1 cellular context compared by ENCODE assay signal in the genomic region with DNA sequence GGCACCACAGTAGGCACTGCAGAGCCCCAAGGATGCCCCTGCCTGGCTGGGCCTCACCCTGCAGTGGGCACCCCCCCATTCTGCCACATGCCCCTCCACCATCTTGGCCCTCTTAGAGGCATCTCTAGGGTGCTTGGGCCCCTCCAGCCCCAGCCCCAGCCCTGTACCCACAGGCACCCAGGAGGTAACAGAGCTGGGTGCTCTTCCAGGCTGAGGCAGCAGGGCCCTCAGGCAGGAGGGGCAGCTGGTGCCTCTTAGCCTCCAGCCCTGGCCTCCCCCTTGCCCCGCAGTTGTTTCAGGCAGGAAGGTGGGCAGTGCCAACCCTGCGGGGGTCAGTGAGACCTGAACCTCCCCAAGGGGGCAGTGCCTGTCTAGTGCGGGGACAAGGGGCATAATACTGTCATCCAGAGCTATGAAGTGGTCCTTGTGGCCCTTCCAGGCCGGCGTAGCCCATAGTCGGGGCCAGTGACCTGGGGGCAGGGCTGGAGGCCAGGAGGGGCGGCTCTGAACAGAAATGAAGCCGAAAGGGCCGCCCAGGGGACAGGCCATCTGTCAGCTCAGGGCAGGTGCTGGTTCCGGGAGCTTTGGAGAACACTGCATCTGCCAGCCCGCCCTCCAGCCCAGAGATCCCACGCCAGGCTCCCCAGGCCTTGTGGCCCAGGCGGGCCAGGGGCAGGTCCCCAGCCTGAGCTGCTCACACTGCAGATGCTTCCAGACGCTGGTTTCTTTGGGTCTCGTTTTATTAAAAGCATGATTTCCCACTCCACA.
TF ChIP-seq lines count a peak whose summit lies in the region.

No MANE protein-coding gene starts in this region.

TF ChIP-seq in HepG2, 621 proteins besides CTCF, POLR2A, EP300 and RAD21:
- TF ChIP-seq AGO1 (IDR thresholded peaks at IDR 0.05; ENCODE audit: low read depth, low read length, poor library complexity, severe bottlenecking) = peak; percentile 86
- no peak for TF ChIP-seq MAFG (CRISPR knock-in tag; IDR thresholded peaks at IDR 0.05)
- TF ChIP-seq PLRG1 (conservative IDR thresholded peaks at IDR 0.05) = no peak
- 0 out of 2 replicates have a peak, but pooled peaks have one; percentile 90 for TF ChIP-seq AKAP8 (CRISPR knock-in tag; IDR thresholded peaks at IDR 0.05)
- TF ChIP-seq SMYD3 (CRISPR knock-in tag; IDR thresholded peaks at IDR 0.05) = no peak
- no peak for TF ChIP-seq SOX13 (IDR thresholded peaks at IDR 0.05)
- TF ChIP-seq SOX13 (CRISPR knock-in tag; conservative IDR thresholded peaks at IDR 0.05 in 1 of 2, IDR thresholded peaks at IDR 0.05 in 1 of 2) = no peak
- TF ChIP-seq ZBTB1 (CRISPR knock-in tag; IDR thresholded peaks at IDR 0.05; ENCODE audit: borderline replicate concordance) = no peak
- no peak for TF ChIP-seq ZNF883 (CRISPR knock-in tag; IDR thresholded peaks at IDR 0.05; ENCODE audit: not compliant biosample characterization)
- TF ChIP-seq ZNF329 (CRISPR knock-in tag; IDR thresholded peaks at IDR 0.05; ENCODE audit: low read depth) = no peak
- TF ChIP-seq ZC3H13 (CRISPR knock-in tag; IDR thresholded peaks at IDR 0.05) = no peak
- no peak for TF ChIP-seq SMC3 (IDR thresholded peaks at IDR 0.05; ENCODE audit: low read length)
- TF ChIP-seq, protein P1, sequence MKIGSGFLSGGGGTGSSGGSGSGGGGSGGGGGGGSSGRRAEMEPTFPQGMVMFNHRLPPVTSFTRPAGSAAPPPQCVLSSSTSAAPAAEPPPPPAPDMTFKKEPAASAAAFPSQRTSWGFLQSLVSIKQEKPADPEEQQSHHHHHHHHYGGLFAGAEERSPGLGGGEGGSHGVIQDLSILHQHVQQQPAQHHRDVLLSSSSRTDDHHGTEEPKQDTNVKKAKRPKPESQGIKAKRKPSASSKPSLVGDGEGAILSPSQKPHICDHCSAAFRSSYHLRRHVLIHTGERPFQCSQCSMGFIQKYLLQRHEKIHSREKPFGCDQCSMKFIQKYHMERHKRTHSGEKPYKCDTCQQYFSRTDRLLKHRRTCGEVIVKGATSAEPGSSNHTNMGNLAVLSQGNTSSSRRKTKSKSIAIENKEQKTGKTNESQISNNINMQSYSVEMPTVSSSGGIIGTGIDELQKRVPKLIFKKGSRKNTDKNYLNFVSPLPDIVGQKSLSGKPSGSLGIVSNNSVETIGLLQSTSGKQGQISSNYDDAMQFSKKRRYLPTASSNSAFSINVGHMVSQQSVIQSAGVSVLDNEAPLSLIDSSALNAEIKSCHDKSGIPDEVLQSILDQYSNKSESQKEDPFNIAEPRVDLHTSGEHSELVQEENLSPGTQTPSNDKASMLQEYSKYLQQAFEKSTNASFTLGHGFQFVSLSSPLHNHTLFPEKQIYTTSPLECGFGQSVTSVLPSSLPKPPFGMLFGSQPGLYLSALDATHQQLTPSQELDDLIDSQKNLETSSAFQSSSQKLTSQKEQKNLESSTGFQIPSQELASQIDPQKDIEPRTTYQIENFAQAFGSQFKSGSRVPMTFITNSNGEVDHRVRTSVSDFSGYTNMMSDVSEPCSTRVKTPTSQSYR (CRISPR knock-in tag; IDR thresholded peaks at IDR 0.05; ENCODE audit: borderline replicate concordance) = no peak
- no peak for TF ChIP-seq ETV6 (CRISPR knock-in tag; conservative IDR thresholded peaks at IDR 0.05)
- no peak for TF ChIP-seq ZZZ3 (CRISPR knock-in tag; IDR thresholded peaks at IDR 0.05; ENCODE audit: borderline replicate concordance)
- TF ChIP-seq, protein P2, sequence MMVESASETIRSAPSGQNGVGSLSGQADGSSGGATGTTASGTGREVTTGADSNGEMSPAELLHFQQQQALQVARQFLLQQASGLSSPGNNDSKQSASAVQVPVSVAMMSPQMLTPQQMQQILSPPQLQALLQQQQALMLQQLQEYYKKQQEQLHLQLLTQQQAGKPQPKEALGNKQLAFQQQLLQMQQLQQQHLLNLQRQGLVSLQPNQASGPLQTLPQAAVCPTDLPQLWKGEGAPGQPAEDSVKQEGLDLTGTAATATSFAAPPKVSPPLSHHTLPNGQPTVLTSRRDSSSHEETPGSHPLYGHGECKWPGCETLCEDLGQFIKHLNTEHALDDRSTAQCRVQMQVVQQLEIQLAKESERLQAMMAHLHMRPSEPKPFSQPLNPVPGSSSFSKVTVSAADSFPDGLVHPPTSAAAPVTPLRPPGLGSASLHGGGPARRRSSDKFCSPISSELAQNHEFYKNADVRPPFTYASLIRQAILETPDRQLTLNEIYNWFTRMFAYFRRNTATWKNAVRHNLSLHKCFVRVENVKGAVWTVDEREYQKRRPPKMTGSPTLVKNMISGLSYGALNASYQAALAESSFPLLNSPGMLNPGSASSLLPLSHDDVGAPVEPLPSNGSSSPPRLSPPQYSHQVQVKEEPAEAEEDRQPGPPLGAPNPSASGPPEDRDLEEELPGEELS (CRISPR knock-in tag; IDR thresholded peaks at IDR 0.05) = no peak
- TF ChIP-seq, protein P3, sequence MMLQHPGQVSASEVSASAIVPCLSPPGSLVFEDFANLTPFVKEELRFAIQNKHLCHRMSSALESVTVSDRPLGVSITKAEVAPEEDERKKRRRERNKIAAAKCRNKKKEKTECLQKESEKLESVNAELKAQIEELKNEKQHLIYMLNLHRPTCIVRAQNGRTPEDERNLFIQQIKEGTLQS (CRISPR knock-in tag; IDR thresholded peaks at IDR 0.05) = no peak
- TF ChIP-seq ZNF296 (CRISPR knock-in tag; conservative IDR thresholded peaks at IDR 0.05) = no peak
- TF ChIP-seq XRCC5 (optimal IDR thresholded peaks at IDR 0.05; ENCODE audit: low read length) = no peak
- TF ChIP-seq, protein P4, sequence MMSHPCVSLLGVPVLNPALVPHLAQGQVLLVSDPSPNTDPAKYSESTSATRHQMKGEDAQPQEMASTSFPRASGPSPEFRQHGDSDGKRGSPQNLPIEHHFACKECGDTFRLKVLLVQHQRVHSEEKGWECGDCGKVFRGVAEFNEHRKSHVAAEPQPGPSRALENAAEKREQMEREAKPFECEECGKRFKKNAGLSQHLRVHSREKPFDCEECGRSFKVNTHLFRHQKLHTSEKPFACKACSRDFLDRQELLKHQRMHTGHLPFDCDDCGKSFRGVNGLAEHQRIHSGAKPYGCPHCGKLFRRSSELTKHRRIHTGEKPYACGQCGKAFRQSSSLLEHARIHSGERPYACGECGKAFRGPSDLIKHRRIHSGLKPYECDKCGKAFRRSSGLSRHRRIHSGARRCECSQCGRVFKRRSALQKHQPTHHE (CRISPR knock-in tag; IDR thresholded peaks at IDR 0.05; ENCODE audit: borderline replicate concordance) = no peak
- TF ChIP-seq, protein P5, sequence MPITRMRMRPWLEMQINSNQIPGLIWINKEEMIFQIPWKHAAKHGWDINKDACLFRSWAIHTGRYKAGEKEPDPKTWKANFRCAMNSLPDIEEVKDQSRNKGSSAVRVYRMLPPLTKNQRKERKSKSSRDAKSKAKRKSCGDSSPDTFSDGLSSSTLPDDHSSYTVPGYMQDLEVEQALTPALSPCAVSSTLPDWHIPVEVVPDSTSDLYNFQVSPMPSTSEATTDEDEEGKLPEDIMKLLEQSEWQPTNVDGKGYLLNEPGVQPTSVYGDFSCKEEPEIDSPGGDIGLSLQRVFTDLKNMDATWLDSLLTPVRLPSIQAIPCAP (CRISPR knock-in tag; IDR thresholded peaks at IDR 0.05; ENCODE audit: low read depth) = no peak
- no peak for TF ChIP-seq FOXO1 (CRISPR knock-in tag; IDR thresholded peaks at IDR 0.05)
- 0 out of 2 replicates have a peak, but pooled peaks have one; percentile 55 for TF ChIP-seq PCBP1 (IDR thresholded peaks at IDR 0.05; ENCODE audit: borderline replicate concordance, low read depth, low read length)
- TF ChIP-seq FOXC1 (CRISPR knock-in tag; IDR thresholded peaks at IDR 0.05; ENCODE audit: borderline replicate concordance) = no peak
- no peak for TF ChIP-seq ZNF337 (CRISPR knock-in tag; IDR thresholded peaks at IDR 0.05; ENCODE audit: borderline replicate concordance, low read depth)
- no peak for TF ChIP-seq YY1 (IDR thresholded peaks at IDR 0.05; ENCODE audit: insufficient read depth, insufficient replicate concordance, low read depth, low read length)
- TF ChIP-seq HMG20A (CRISPR knock-in tag; IDR thresholded peaks at IDR 0.05; ENCODE audit: borderline replicate concordance) = no peak
- TF ChIP-seq ZNF326 (CRISPR knock-in tag; IDR thresholded peaks at IDR 0.05; ENCODE audit: borderline replicate concordance) = peak; percentile 91
- TF ChIP-seq ZMYM3 (CRISPR knock-in tag; IDR thresholded peaks at IDR 0.05) = no peak
- TF ChIP-seq RCOR2 (CRISPR knock-in tag; IDR thresholded peaks at IDR 0.05) = no peak
- no peak for TF ChIP-seq TP53 (CRISPR knock-in tag; conservative IDR thresholded peaks at IDR 0.05)
- no peak for TF ChIP-seq PHF8 (CRISPR knock-in tag; IDR thresholded peaks at IDR 0.05)
- no peak for TF ChIP-seq SRSF9 (IDR thresholded peaks at IDR 0.05; ENCODE audit: borderline replicate concordance, insufficient read depth, low read depth, low read length, poor library complexity, severe bottlenecking)
- no peak for TF ChIP-seq ZNF282 (IDR thresholded peaks at IDR 0.05; ENCODE audit: partially characterized antibody)
- TF ChIP-seq, protein P6, sequence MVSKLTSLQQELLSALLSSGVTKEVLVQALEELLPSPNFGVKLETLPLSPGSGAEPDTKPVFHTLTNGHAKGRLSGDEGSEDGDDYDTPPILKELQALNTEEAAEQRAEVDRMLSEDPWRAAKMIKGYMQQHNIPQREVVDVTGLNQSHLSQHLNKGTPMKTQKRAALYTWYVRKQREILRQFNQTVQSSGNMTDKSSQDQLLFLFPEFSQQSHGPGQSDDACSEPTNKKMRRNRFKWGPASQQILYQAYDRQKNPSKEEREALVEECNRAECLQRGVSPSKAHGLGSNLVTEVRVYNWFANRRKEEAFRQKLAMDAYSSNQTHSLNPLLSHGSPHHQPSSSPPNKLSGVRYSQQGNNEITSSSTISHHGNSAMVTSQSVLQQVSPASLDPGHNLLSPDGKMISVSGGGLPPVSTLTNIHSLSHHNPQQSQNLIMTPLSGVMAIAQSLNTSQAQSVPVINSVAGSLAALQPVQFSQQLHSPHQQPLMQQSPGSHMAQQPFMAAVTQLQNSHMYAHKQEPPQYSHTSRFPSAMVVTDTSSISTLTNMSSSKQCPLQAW (CRISPR knock-in tag; IDR thresholded peaks at IDR 0.05) = no peak
- no peak for TF ChIP-seq JUNB (CRISPR knock-in tag; IDR thresholded peaks at IDR 0.05; ENCODE audit: borderline replicate concordance)
- TF ChIP-seq ZSCAN20 (CRISPR knock-in tag; IDR thresholded peaks at IDR 0.05; ENCODE audit: borderline replicate concordance) = no peak
- TF ChIP-seq SIX4 (CRISPR knock-in tag; IDR thresholded peaks at IDR 0.05) = no peak
- TF ChIP-seq ZBTB7B (CRISPR knock-in tag; IDR thresholded peaks at IDR 0.05) = no peak
- TF ChIP-seq ZNF274 (CRISPR knock-in tag; IDR thresholded peaks at IDR 0.05) = no peak
- no peak for TF ChIP-seq ZNF605 (CRISPR knock-in tag; IDR thresholded peaks at IDR 0.05)
- no peak for TF ChIP-seq NFATC3 (CRISPR knock-in tag; IDR thresholded peaks at IDR 0.05)
- no peak for TF ChIP-seq ZNF17 (CRISPR knock-in tag; IDR thresholded peaks at IDR 0.05)
- TF ChIP-seq TEAD3 (CRISPR knock-in tag; optimal IDR thresholded peaks at IDR 0.05; ENCODE audit: borderline replicate concordance) = no peak
- no peak for TF ChIP-seq DPF2 (CRISPR knock-in tag; IDR thresholded peaks at IDR 0.05; ENCODE audit: borderline replicate concordance, low read depth)
- TF ChIP-seq ARNT2 (CRISPR knock-in tag; IDR thresholded peaks at IDR 0.05; ENCODE audit: low read depth) = no peak
- peak; percentile 35; the same call in 1 of the 2 replicates for TF ChIP-seq POLR2AphosphoS5 (IDR thresholded peaks at IDR 0.05; ENCODE audit: low read depth, low read length)
- TF ChIP-seq ZNF776 (CRISPR knock-in tag; IDR thresholded peaks at IDR 0.05) = no peak
- TF ChIP-seq, protein P7, sequence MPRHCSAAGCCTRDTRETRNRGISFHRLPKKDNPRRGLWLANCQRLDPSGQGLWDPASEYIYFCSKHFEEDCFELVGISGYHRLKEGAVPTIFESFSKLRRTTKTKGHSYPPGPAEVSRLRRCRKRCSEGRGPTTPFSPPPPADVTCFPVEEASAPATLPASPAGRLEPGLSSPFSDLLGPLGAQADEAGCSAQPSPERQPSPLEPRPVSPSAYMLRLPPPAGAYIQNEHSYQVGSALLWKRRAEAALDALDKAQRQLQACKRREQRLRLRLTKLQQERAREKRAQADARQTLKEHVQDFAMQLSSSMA (CRISPR knock-in tag; IDR thresholded peaks at IDR 0.05) = no peak
- peak; percentile 82 for TF ChIP-seq AGO2 (optimal IDR thresholded peaks at IDR 0.05; ENCODE audit: low read depth, low read length)
- no peak for TF ChIP-seq ZNF431 (CRISPR knock-in tag; IDR thresholded peaks at IDR 0.05; ENCODE audit: borderline replicate concordance, low read depth)
- TF ChIP-seq, protein P8, sequence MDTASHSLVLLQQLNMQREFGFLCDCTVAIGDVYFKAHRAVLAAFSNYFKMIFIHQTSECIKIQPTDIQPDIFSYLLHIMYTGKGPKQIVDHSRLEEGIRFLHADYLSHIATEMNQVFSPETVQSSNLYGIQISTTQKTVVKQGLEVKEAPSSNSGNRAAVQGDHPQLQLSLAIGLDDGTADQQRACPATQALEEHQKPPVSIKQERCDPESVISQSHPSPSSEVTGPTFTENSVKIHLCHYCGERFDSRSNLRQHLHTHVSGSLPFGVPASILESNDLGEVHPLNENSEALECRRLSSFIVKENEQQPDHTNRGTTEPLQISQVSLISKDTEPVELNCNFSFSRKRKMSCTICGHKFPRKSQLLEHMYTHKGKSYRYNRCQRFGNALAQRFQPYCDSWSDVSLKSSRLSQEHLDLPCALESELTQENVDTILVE (CRISPR knock-in tag; IDR thresholded peaks at IDR 0.05) = no peak
- no peak for TF ChIP-seq SMAD9 (CRISPR knock-in tag; IDR thresholded peaks at IDR 0.05)
- peak; percentile 90 for TF ChIP-seq HNRNPL (IDR thresholded peaks at IDR 0.05; ENCODE audit: low read depth, low read length)
- TF ChIP-seq NBN (conservative IDR thresholded peaks at IDR 0.05) = no peak
- TF ChIP-seq CREB1 (IDR thresholded peaks at IDR 0.05) = no peak
- no peak for TF ChIP-seq CREB1 (CRISPR knock-in tag; IDR thresholded peaks at IDR 0.05)
- TF ChIP-seq MYNN (CRISPR knock-in tag; IDR thresholded peaks at IDR 0.05; ENCODE audit: low read depth) = no peak
